11 cellular contexts compared by ENCODE assay signal in the genomic region with DNA sequence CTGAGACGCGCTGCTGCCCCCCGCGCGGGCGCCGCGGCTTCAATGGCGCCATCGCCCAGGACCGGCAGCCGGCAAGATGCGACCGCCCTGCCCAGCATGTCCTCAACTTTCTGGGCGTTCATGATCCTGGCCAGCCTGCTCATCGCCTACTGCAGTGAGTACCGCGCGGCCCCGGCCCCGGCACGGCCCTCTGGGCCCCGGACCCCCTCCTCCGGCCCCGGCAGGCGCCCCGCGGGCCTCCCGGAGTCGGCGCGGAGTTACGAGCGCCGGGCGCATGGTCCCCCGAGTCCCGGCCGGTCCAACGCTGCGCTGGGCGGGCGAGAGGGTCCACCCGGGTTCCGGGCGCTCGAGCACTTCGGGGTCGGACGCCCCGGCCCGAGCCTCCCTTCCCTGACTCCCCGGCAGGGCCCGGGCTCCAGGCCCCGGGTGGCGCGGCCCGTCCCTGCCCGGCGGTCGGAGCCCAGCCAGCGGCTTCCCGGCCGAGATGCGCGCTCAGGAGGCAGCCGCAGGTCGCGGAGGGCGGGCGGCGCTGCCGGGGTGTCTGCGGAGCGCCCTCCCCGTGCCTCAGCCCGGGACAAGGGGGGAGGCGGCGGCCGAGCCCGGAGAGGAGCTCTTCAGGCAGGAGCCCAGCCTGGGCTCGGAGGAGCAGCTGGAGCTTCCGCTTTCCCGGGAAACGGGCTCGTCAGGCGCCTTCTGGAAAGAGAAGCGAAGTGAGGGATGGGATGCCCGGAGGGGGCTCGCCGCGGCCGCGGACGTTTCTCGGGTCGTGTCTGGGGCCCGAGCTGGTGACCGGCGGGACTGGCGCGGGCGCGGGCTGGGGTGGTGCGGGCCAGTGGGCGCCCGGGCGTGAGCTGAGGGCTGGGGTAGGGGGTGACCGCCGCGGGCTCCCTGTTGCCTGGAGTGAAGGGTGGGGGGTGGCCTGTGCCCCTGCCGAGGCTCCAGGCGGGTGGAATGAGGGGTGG.
DNase-seq lines count a peak whose midpoint lies in the region; ATAC-seq, FAIRE-seq and TF ChIP-seq lines count a peak whose summit lies in the region.
"Had no signal": no experiment of that assay in that cellular context is flagged by ENCODE, and none has a peak within 500 bp of the region (broad histone marks: within the 10 kb centered on the region; RNA-seq: fewer than 3 reads in every experiment).

No MANE protein-coding gene starts in this region.

- H3K27me3 Mint-ChIP-seq in T-cell: peaks cover 50 to 67% of the 10 kb centered on the region in 2 donors

- H3K4me3 ChIP-seq in H7 (ENCODE audit: insufficient read depth, low read depth, low read length): peak overlapping the region; percentile 60
- H3K4me3 ChIP-seq in astrocyte of the spinal cord (ENCODE audit: low read depth, low read length): peak overlapping the region; percentile 20
- peak overlapping the region in 1 of 3 experiments; percentile 7 for H3K4me3 ChIP-seq in keratinocyte (ENCODE audit: control insufficient read depth in 2 of 3, extremely low read depth in 1 of 3, insufficient read depth in 2 of 3, low read depth in 1 of 3, low read length in 3 of 3)
- H3K4me3 ChIP-seq in skeletal muscle satellite cell (ENCODE audit: low read length): peak overlapping the region; percentile 70
- no peak overlapping the region for H3K4me3 ChIP-seq in OCI-LY7 (ENCODE audit: low read depth, low read length, poor library complexity, severe bottlenecking)

- in situ Hi-C loops in astrocyte of the spinal cord (cut with HindIII; ENCODE audit: low sequenced_read_pairs): no loop called here

- intact Hi-C loops in OCI-LY7 (cut with micrococcal nuclease; ENCODE audit: unreplicated experiment): loop anchor here (5.0 to 10.0 kb wide), 4 partner anchors 493 to 1278 kb away; no protein-coding TSS in a partner anchor

- H3K4me1 Mint-ChIP-seq in T-cell: peaks cover 0 to 1% (median 0%) of the 10 kb centered on the region in 3 donors

- no peak overlapping the region for H3K9ac ChIP-seq in keratinocyte (ENCODE audit: control insufficient read depth, extremely low read depth, insufficient read depth, low read length)
- H3K9ac ChIP-seq in skeletal muscle satellite cell (ENCODE audit: low read depth, low read length): peak overlapping the region; percentile 54

- H3K4me2 ChIP-seq in keratinocyte (ENCODE audit: control insufficient read depth, extremely low read depth, insufficient read depth, low read depth, low read length): peak overlapping the region; percentile 37
- peak overlapping the region; percentile 74 for H3K4me2 ChIP-seq in skeletal muscle satellite cell (ENCODE audit: low read length)
- H3K4me2 ChIP-seq in OCI-LY7 (ENCODE audit: low read length): no peak overlapping the region

- no peaks in the 10 kb centered on the region for H3K9me1 ChIP-seq in keratinocyte (ENCODE audit: control insufficient read depth, extremely low read depth, insufficient read depth, low read length)

- H3K79me2 ChIP-seq in keratinocyte (ENCODE audit: control insufficient read depth, insufficient read depth, low read length) (no peaks in the 10 kb centered on the region), OCI-LY7 (ENCODE audit: insufficient read depth, low read depth, low read length) (no peaks in the 10 kb centered on the region)

- CTCF ChIA-PET in T-cell (lab: Charles Lee) (no interaction called here), OCI-LY7 (lab: Charles Lee; ENCODE audit: unreplicated experiment) (interaction anchor here (0.6 kb wide), 1 partner anchor 415 kb away, joined by 3 read pairs; no protein-coding TSS in a partner anchor)

- no peak for ATAC-seq in T-cell (replicated peaks in 1 of 4)

- no TSS peak for BruUV-seq in OCI-LY7 (replicated peaks; lab: Mats Ljungman, UMichigan)

- POLR2A ChIA-PET in T-cell (lab: Charles Lee): no interaction called here
- POLR2A ChIA-PET in OCI-LY7 (lab: Charles Lee): no interaction called here

- H4K20me1 ChIP-seq in keratinocyte (ENCODE audit: control insufficient read depth, extremely low read depth, insufficient read depth, low read length): no peaks in the 10 kb centered on the region
- H4K20me1 ChIP-seq in OCI-LY7 (ENCODE audit: insufficient read depth, low read length): no peaks in the 10 kb centered on the region

- H3K9me2 ChIP-seq in OCI-LY7 (ENCODE audit: insufficient read depth, low read length): no peaks in the 10 kb centered on the region

- H3K27me3 ChIP-seq in H7 (ENCODE audit: control insufficient read depth, insufficient read depth, low read length) (peaks cover 20% of the 10 kb centered on the region), keratinocyte (ENCODE audit: control insufficient read depth, extremely low read depth, insufficient read depth, low read length) (peaks cover 37% of the 10 kb centered on the region), skeletal muscle satellite cell (ENCODE audit: control insufficient read depth, insufficient read depth, low read length) (peaks cover 22% of the 10 kb centered on the region)

- H3K27ac Mint-ChIP-seq in T-cell: no peak overlapping the region

- H3K4me1 ChIP-seq in keratinocyte (ENCODE audit: control insufficient read depth, extremely low read depth, insufficient read depth, low read length) (no peaks in the 10 kb centered on the region), skeletal muscle satellite cell (ENCODE audit: control insufficient read depth, insufficient read depth, low read length) (no peaks in the 10 kb centered on the region), OCI-LY7 (ENCODE audit: insufficient read depth, low read length, poor library complexity, severe bottlenecking) (peaks cover 8% of the 10 kb centered on the region)

- no peak overlapping the region for H2AFZ ChIP-seq in keratinocyte (ENCODE audit: control insufficient read depth, low read length)
- H2AFZ ChIP-seq in OCI-LY7 (ENCODE audit: low read length): no peak overlapping the region

- H3K36me3 Mint-ChIP-seq in T-cell: no peaks in the 10 kb centered on the region

- H3K9me3 ChIP-seq in keratinocyte (ENCODE audit: control insufficient read depth, low read depth, low read length) (no peaks in the 10 kb centered on the region), skeletal muscle satellite cell (replicated peaks; ENCODE audit: low read length) (no peaks in the 10 kb centered on the region), OCI-LY7 (ENCODE audit: low read length) (no peaks in the 10 kb centered on the region)

- FAIRE-seq in keratinocyte (lab: Jason Lieb, UNC): no peak

- TF ChIP-seq CTCF in astrocyte of the spinal cord (IDR thresholded peaks at IDR 0.05; ENCODE audit: low read depth, low read length) (no peak), keratinocyte (optimal IDR thresholded peaks at IDR 0.05 in 1 of 3, IDR thresholded peaks at IDR 0.05 in 1 of 3, conservative IDR thresholded peaks at IDR 0.05 in 1 of 3; ENCODE audit: extremely low read depth in 1 of 3, insufficient read depth in 2 of 3, low read length in 3 of 3) (no peak), OCI-LY7 (conservative IDR thresholded peaks at IDR 0.05; ENCODE audit: low read length) (no peak)

- DNase-seq in H7: peak; percentile 83
- peak; percentile 3 for DNase-seq in astrocyte of the spinal cord (ENCODE audit: low read depth, low spot score)
- no peak for DNase-seq in keratinocyte (ENCODE audit: low read depth, low spot score)
- no peak for DNase-seq in T-cell
- no peak for DNase-seq in OCI-LY7 (ENCODE audit: low spot score)
- DNase-seq in activated T-cell treated with anti-CD3 and anti-CD28 coated beads, Interleukin-2, amount 50 U/mL, for 48 hours: no peak
- no peak for DNase-seq in NCI-H524 treated with DMSO at 0.1 percent for 48 hours (lab: John Stamatoyannopoulos, UW)
- DNase-seq: GF-D8, kidney glomerular epithelial cell, NCI-H226 had no signal

- H3K36me3 ChIP-seq in H7 (replicated peaks; ENCODE audit: control insufficient read depth, insufficient read depth, low read length) (no peaks in the 10 kb centered on the region), keratinocyte (ENCODE audit: control insufficient read depth in 2 of 2, extremely low read depth in 1 of 2, insufficient read depth in 2 of 2, low read length in 2 of 2) (no peaks in the 10 kb centered on the region), skeletal muscle satellite cell (ENCODE audit: insufficient read depth, low read length) (no peaks in the 10 kb centered on the region), OCI-LY7 (ENCODE audit: insufficient read depth, low read length) (no peaks in the 10 kb centered on the region)

- H3K9me3 Mint-ChIP-seq in T-cell: no peaks in the 10 kb centered on the region

- H3K27ac ChIP-seq in keratinocyte (ENCODE audit: control insufficient read depth, insufficient read depth, low read length): no peak overlapping the region
- H3K27ac ChIP-seq in OCI-LY7 (ENCODE audit: low read depth, low read length, poor library complexity, severe bottlenecking): no peak overlapping the region

- dilution Hi-C loops in keratinocyte (cut with MboI; ENCODE audit: extremely low pct_ligation_motif_present, low sequenced_read_pairs): no loop called here

- H3K4me3 Mint-ChIP-seq in T-cell: no peak overlapping the region

Comparison
In these comparisons a context has a peak if more than half of its experiments do, and no peak if none do; other contexts are left out.
1. DNase-seq: peak in H7 (single experiment) and astrocyte of the spinal cord (single experiment); none in keratinocyte (single experiment), T-cell (0 of 34), OCI-LY7 (single experiment), activated T-cell treated with anti-CD3 and anti-CD28 coated beads, Interleukin-2, amount 50 U/mL, for 48 hours (0 of 2) and NCI-H524 treated with DMSO at 0.1 percent for 48 hours (single experiment).